ENCODE assay signal across 8 cellular contexts in genomic region chr17:79042421-79043190, GRCh38. TPM values are rescaled to one million over a fixed set of nuclear protein-coding genes. Genes with fewer than 3 reads are reported as not detected.
DNase-seq lines count a peak whose midpoint lies in the region; ATAC-seq and TF ChIP-seq lines count a peak whose summit lies in the region.

No MANE protein-coding gene starts in this region.

- DNase-seq in CD8-positive, alpha-beta T cell: peak; percentile 46 to 83 (median 68)
- DNase-seq in HuH-7 (ENCODE audit: low spot score) (peak; percentile 85), T-helper 17 cell (peak; percentile 39 to 59 (median 50)), adipocyte (ENCODE audit: low read depth) (peak; percentile 63), hepatic stellate cell (ENCODE audit: low spot score) (peak; percentile 74)
- peak; percentile 45 to 59 (median 54) for DNase-seq in stimulated activated CD4-positive, alpha-beta T cell treated with anti-CD3 and anti-CD28 coated beads, Interleukin-1b, Interleukin-23, amount 100 ng/mL, for 24 hours (ENCODE audit: low read depth in 4 of 4, low spot score in 1 of 4)
- DNase-seq in NK-92 treated with Interleukin-12 subunit alpha and Interleukin-12 subunit beta, amount 100 ng/mL, for 24 hours (lab: John Stamatoyannopoulos, UW): no peak

- no peaks in the 10 kb centered on the region for H3K36me3 Mint-ChIP-seq in CD8-positive, alpha-beta T cell
- H3K36me3 Mint-ChIP-seq in T-helper 17 cell (ENCODE audit: low read depth): peaks cover 4% of the 10 kb centered on the region

- CTCF ChIA-PET in CD8-positive, alpha-beta T cell (lab: Charles Lee): interaction anchor here (0.6 to 4.7 kb wide), 23 partner anchors 7 to 665 kb away, joined by 3 to 51 read pairs (median 4); partner anchors contain the start of gene LGALS3BP

- no peaks in the 10 kb centered on the region for H3K9me3 ChIP-seq in CD8-positive, alpha-beta T cell (ENCODE audit: low read length)
- H3K9me3 ChIP-seq in T-helper 17 cell (ENCODE audit: control insufficient read depth, low read length, poor library complexity, severe bottlenecking) (no peaks in the 10 kb centered on the region), adipocyte (ENCODE audit: control insufficient read depth, low read length) (no peaks in the 10 kb centered on the region)

- H3K27ac ChIP-seq in CD8-positive, alpha-beta T cell (ENCODE audit: low read depth, low read length): no peak overlapping the region

- POLR2A ChIA-PET in CD8-positive, alpha-beta T cell (lab: Charles Lee): no interaction called here

- peak; percentile 79 for TF ChIP-seq CTCF in CD8-positive, alpha-beta T cell (IDR thresholded peaks at IDR 0.05)

- no peak overlapping the region for H3K4me3 ChIP-seq in CD8-positive, alpha-beta T cell (ENCODE audit: low read depth, low read length)
- no peak overlapping the region for H3K4me3 ChIP-seq in adipocyte (ENCODE audit: low read length)

- peak overlapping the region; percentile 52 for H3K9ac ChIP-seq in adipocyte (ENCODE audit: low read length)

- peaks cover 4% of the 10 kb centered on the region for H3K4me1 Mint-ChIP-seq in CD8-positive, alpha-beta T cell (ENCODE audit: low read depth)
- H3K4me1 Mint-ChIP-seq in T-helper 17 cell: peaks cover 18% of the 10 kb centered on the region

- no peaks in the 10 kb centered on the region for H3K36me3 ChIP-seq in CD8-positive, alpha-beta T cell (ENCODE audit: insufficient read depth, low read length)
- H3K36me3 ChIP-seq in adipocyte (ENCODE audit: control insufficient read depth, insufficient read depth, low read length, severe bottlenecking): peaks cover 10% of the 10 kb centered on the region

- no peaks in the 10 kb centered on the region for H3K4me1 ChIP-seq in CD8-positive, alpha-beta T cell (ENCODE audit: insufficient read depth, low read length)
- H3K4me1 ChIP-seq in adipocyte (ENCODE audit: control insufficient read depth, insufficient read depth, low read length): peaks cover 45% of the 10 kb centered on the region

- H3K4me3 Mint-ChIP-seq in CD8-positive, alpha-beta T cell: no peak overlapping the region
- H3K4me3 Mint-ChIP-seq in T-helper 17 cell: peak overlapping the region; percentile 7

- no peaks in the 10 kb centered on the region for H3K27me3 ChIP-seq in CD8-positive, alpha-beta T cell (ENCODE audit: insufficient read depth, low read length)
- H3K27me3 ChIP-seq in adipocyte (replicated peaks; ENCODE audit: control insufficient read depth, insufficient read depth, low read length): no peaks in the 10 kb centered on the region

- H3K27me3 Mint-ChIP-seq in CD8-positive, alpha-beta T cell (ENCODE audit: low read depth): peaks cover 16% of the 10 kb centered on the region
- H3K27me3 Mint-ChIP-seq in T-helper 17 cell: peaks cover 29% of the 10 kb centered on the region

- no peak overlapping the region for H3K27ac Mint-ChIP-seq in CD8-positive, alpha-beta T cell
- peak overlapping the region; percentile 47 for H3K27ac Mint-ChIP-seq in T-helper 17 cell

- ATAC-seq in CD8-positive, alpha-beta T cell: peak; percentile 72
- ATAC-seq in T-helper 17 cell: no peak
- ATAC-seq in GM18868 (IDR thresholded peaks at IDR 0.05; ENCODE audit: unreplicated experiment): no peak

- intact Hi-C loops in CD8-positive, alpha-beta T cell (cut with DNase I, micrococcal nuclease): loop anchor here (1.0 to 2.0 kb wide), 2 partner anchors 23 to 50 kb away; no protein-coding TSS in a partner anchor

- H3K9me3 Mint-ChIP-seq in CD8-positive, alpha-beta T cell: no peaks in the 10 kb centered on the region

RNA-seq across cellular contexts. Expression of gene C1QTNF1, which starts 18.6 kb away (rescaled TPM):
- under 1 TPM in 1 of 2 experiments, not detected in 1; 0.78 TPM for total RNA-seq in CD8-positive, alpha-beta T cell
- under 1 TPM in 1 of 2 donors, not detected in 1; 0.13 TPM for total RNA-seq in T-helper 17 cell

RNA-seq across cellular contexts. Expression of gene ENGASE, which starts 32.0 kb away (rescaled TPM):
- total RNA-seq in CD8-positive, alpha-beta T cell: 10 to 100 TPM; 84.1 to 92.8 TPM
- total RNA-seq in T-helper 17 cell: 10 to 100 TPM; 56.2 to 60.1 TPM

RNA-seq across cellular contexts. Expression of gene CANT1, which starts 33.0 kb away (rescaled TPM):
- 10 to 100 TPM; 41.6 to 48.9 TPM for total RNA-seq in CD8-positive, alpha-beta T cell
- 10 to 100 TPM; 47.8 to 50.2 TPM for total RNA-seq in T-helper 17 cell
